Comparison of ENCODE assay signal across 17 cellular contexts in the genomic region with DNA sequence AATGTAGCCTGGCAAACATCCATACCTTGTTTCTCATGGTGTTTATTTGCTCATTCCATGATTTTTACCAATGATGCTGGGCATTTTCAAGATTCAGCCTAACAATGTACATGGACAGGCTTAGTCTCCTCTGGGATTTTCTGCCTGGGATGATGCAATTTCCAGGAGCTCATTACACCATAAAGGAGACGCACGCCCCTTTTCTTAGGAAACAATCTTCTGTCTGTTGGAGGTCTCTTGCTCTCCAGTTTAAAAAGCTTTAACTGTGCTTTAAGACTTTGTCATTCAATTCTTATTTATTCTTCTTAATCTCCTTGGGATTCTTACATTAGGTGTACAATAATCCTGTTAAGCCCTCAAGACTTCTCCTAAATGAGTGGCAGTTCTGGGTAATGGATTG.
DNase-seq lines count a peak whose midpoint lies in the region; ATAC-seq and TF ChIP-seq lines count a peak whose summit lies in the region.
"Had no signal": no experiment of that assay in that cellular context is flagged by ENCODE, and none has a peak within 500 bp of the region (broad histone marks: within the 10 kb centered on the region; RNA-seq: fewer than 3 reads in every experiment).

No MANE protein-coding gene starts in this region.

- no peaks in the 10 kb centered on the region for H3K27me3 Mint-ChIP-seq in activated T-cell treated with anti-CD3 and anti-CD28 coated beads, Interleukin-2, amount 50 U/mL, for 72 hours (ENCODE audit: low read depth)
- peaks cover 0 to 4% (median 0%) of the 10 kb centered on the region in 5 donors for H3K27me3 Mint-ChIP-seq in naive thymus-derived CD4-positive, alpha-beta T cell
- H3K27me3 Mint-ChIP-seq: activated naive CD4-positive, alpha-beta T cell treated with anti-CD3 and anti-CD28 coated beads, Interleukin-2, amount 10 ng/mL, durations not matched to agents 7 days and 5 days had no signal

- H3K27ac ChIP-seq in right atrium auricular region = no peak overlapping the region
- H3K27ac ChIP-seq in SJSA1 = 0 out of 2 replicates have a peak overlapping the region, but pooled peaks have one; percentile 29
- H3K27ac ChIP-seq in smooth muscle cell (ENCODE audit: low read depth) = peak overlapping the region; percentile 51
- H3K27ac ChIP-seq in substantia nigra (ENCODE audit: low read depth, low read length, poor library complexity, severe bottlenecking) = no peak overlapping the region
- no peak overlapping the region for H3K27ac ChIP-seq in naive thymus-derived CD4-positive, alpha-beta T cell (ENCODE audit: low read depth, low read length)
- H3K27ac ChIP-seq: lower lobe of right lung, ovary, Peyer's patch had no signal

- no peaks in the 10 kb centered on the region for H3K9me3 Mint-ChIP-seq in activated T-cell treated with anti-CD3 and anti-CD28 coated beads, Interleukin-2, amount 50 U/mL, for 72 hours
- H3K9me3 Mint-ChIP-seq in naive thymus-derived CD4-positive, alpha-beta T cell = peaks cover 0 to 6% (median 0%) of the 10 kb centered on the region in 11 donors
- H3K9me3 Mint-ChIP-seq: activated naive CD4-positive, alpha-beta T cell treated with anti-CD3 and anti-CD28 coated beads, Interleukin-2, amount 10 ng/mL, durations not matched to agents 7 days and 5 days had no signal

- H4K20me1 ChIP-seq in smooth muscle cell (ENCODE audit: low read depth) = no peaks in the 10 kb centered on the region

- H3K4me1 ChIP-seq in right atrium auricular region (peaks cover 0 to 4% of the 10 kb centered on the region in 2 donors), SJSA1 (replicated peaks) (peaks cover 21% of the 10 kb centered on the region), smooth muscle cell (ENCODE audit: low read depth) (peaks cover 30% of the 10 kb centered on the region)
- no peaks in the 10 kb centered on the region for H3K4me1 ChIP-seq in naive thymus-derived CD4-positive, alpha-beta T cell (ENCODE audit: control insufficient read depth in 2 of 2, insufficient read depth in 2 of 2, low read length in 2 of 2)

- H3K36me3 Mint-ChIP-seq in activated T-cell treated with anti-CD3 and anti-CD28 coated beads, Interleukin-2, amount 50 U/mL, for 72 hours (ENCODE audit: insufficient read depth in 2 of 2) = no peaks in the 10 kb centered on the region
- H3K36me3 Mint-ChIP-seq in naive thymus-derived CD4-positive, alpha-beta T cell = peaks cover 0 to 2% (median 0%) of the 10 kb centered on the region in 5 donors
- H3K36me3 Mint-ChIP-seq: activated naive CD4-positive, alpha-beta T cell treated with anti-CD3 and anti-CD28 coated beads, Interleukin-2, amount 10 ng/mL, durations not matched to agents 7 days and 5 days had no signal

- WGBS in smooth muscle cell (ENCODE audit: low lambda C conversion rate) = 20% methylated on average over 2 of the region's 2 CpGs

- no peak overlapping the region for H3K27ac Mint-ChIP-seq in activated T-cell treated with anti-CD3 and anti-CD28 coated beads, Interleukin-2, amount 50 U/mL, for 72 hours
- H3K27ac Mint-ChIP-seq in naive thymus-derived CD4-positive, alpha-beta T cell = no peak overlapping the region
- H3K27ac Mint-ChIP-seq: activated naive CD4-positive, alpha-beta T cell treated with anti-CD3 and anti-CD28 coated beads, Interleukin-2, amount 10 ng/mL, durations not matched to agents 7 days and 5 days had no signal

- H3K79me2 ChIP-seq in smooth muscle cell (ENCODE audit: low read depth) = no peaks in the 10 kb centered on the region

- POLR2A ChIA-PET in naive thymus-derived CD4-positive, alpha-beta T cell (lab: Charles Lee) = interaction anchor here (0.6 kb wide), 1 partner anchor 11 kb away, joined by 3 read pairs; no protein-coding TSS in a partner anchor

- DNase-seq in Right ventricle myocardium inferior (ENCODE audit: missing footprints) (no peak), right atrium auricular region (ENCODE audit: low spot score) (no peak), SJSA1 (ENCODE audit: low read depth in 1 of 2, low spot score in 2 of 2) (peak in 1 of 2 experiments; percentile 29), fibroblast of the conjunctiva (ENCODE audit: low read depth) (peak; percentile 77), smooth muscle cell (lab: John Stamatoyannopoulos, UW; ENCODE audit: unreplicated experiment) (no peak), substantia nigra (lab: John Stamatoyannopoulos, UW) (no peak)
- no peak for DNase-seq in activated T-cell treated with anti-CD3 and anti-CD28 coated beads, Interleukin-2, amount 50 U/mL, for 72 hours
- DNase-seq in naive thymus-derived CD4-positive, alpha-beta T cell = no peak
- DNase-seq: activated CD8-positive, alpha-beta memory T cell treated with anti-CD3 and anti-CD28 coated beads for 24 hours; activated naive CD4-positive, alpha-beta T cell treated with anti-CD3 and anti-CD28 coated beads, Interleukin-2, amount 10 ng/mL, durations not matched to agents 7 days and 5 days; dermis blood vessel endothelial cell; heart right ventricle; lower lobe of right lung; MG63; Peyer's patch had no signal

- no peak for TF ChIP-seq CTCF in right atrium auricular region (IDR thresholded peaks at IDR 0.05)
- no peak for TF ChIP-seq CTCF in smooth muscle cell (IDR thresholded peaks at IDR 0.05; ENCODE audit: borderline replicate concordance, insufficient read depth, poor library complexity, severe bottlenecking)

- H3K4me3 Mint-ChIP-seq in activated T-cell treated with anti-CD3 and anti-CD28 coated beads, Interleukin-2, amount 50 U/mL, for 72 hours = no peak overlapping the region
- no peak overlapping the region for H3K4me3 Mint-ChIP-seq in naive thymus-derived CD4-positive, alpha-beta T cell
- H3K4me3 Mint-ChIP-seq: activated naive CD4-positive, alpha-beta T cell treated with anti-CD3 and anti-CD28 coated beads, Interleukin-2, amount 10 ng/mL, durations not matched to agents 7 days and 5 days had no signal

- no peaks in the 10 kb centered on the region for H3K9me3 ChIP-seq in right atrium auricular region
- H3K9me3 ChIP-seq in SJSA1 (replicated peaks) = no peaks in the 10 kb centered on the region
- no peaks in the 10 kb centered on the region for H3K9me3 ChIP-seq in smooth muscle cell (replicated peaks; ENCODE audit: low read depth)
- H3K9me3 ChIP-seq in naive thymus-derived CD4-positive, alpha-beta T cell (ENCODE audit: control insufficient read depth in 2 of 3, low read length in 3 of 3) = no peaks in the 10 kb centered on the region
- H3K9me3 ChIP-seq: heart right ventricle, lower lobe of right lung, MG63, ovary, Peyer's patch, uterus had no signal

- H3K4me2 ChIP-seq in smooth muscle cell = peak overlapping the region; percentile 53

- H3K9ac ChIP-seq in smooth muscle cell (ENCODE audit: low read depth) = no peak overlapping the region

- H2AFZ ChIP-seq in smooth muscle cell (ENCODE audit: low read depth) = peak overlapping the region; percentile 84

- H3K4me3 ChIP-seq in right atrium auricular region (no peak overlapping the region), SJSA1 (no peak overlapping the region), smooth muscle cell (no peak overlapping the region)
- no peak overlapping the region for H3K4me3 ChIP-seq in naive thymus-derived CD4-positive, alpha-beta T cell (ENCODE audit: low read length)
- H3K4me3 ChIP-seq: heart right ventricle, lower lobe of right lung, MG63, ovary, Peyer's patch, uterus had no signal

- intact Hi-C loops in Right ventricle myocardium inferior (cut with DNase I) = no loop called here
- intact Hi-C loops in naive thymus-derived CD4-positive, alpha-beta T cell (cut with micrococcal nuclease) = no loop called here

- no peaks in the 10 kb centered on the region for H3F3A ChIP-seq in smooth muscle cell (ENCODE audit: low read depth)

- ATAC-seq in Right ventricle myocardium inferior = peak; percentile 79
- ATAC-seq in activated T-cell treated with anti-CD3 and anti-CD28 coated beads, Interleukin-2, amount 50 U/mL, for 72 hours (replicated peaks in 1 of 2) = no peak
- no peak for ATAC-seq in naive thymus-derived CD4-positive, alpha-beta T cell
- ATAC-seq: lower lobe of right lung had no signal

- CTCF ChIA-PET in naive thymus-derived CD4-positive, alpha-beta T cell (lab: Charles Lee) = no interaction called here

- no peaks in the 10 kb centered on the region for H3K27me3 ChIP-seq in right atrium auricular region
- H3K27me3 ChIP-seq in SJSA1 (replicated peaks) = no peaks in the 10 kb centered on the region
- no peaks in the 10 kb centered on the region for H3K27me3 ChIP-seq in smooth muscle cell (ENCODE audit: low read depth)
- no peaks in the 10 kb centered on the region for H3K27me3 ChIP-seq in naive thymus-derived CD4-positive, alpha-beta T cell (ENCODE audit: control insufficient read depth in 2 of 2, insufficient read depth in 2 of 2, low read length in 2 of 2)
- H3K27me3 ChIP-seq: heart right ventricle, MG63, ovary, Peyer's patch, uterus had no signal

- H3K36me3 ChIP-seq in right atrium auricular region (no peaks in the 10 kb centered on the region), SJSA1 (no peaks in the 10 kb centered on the region), smooth muscle cell (ENCODE audit: low read depth) (no peaks in the 10 kb centered on the region)
- H3K36me3 ChIP-seq in naive thymus-derived CD4-positive, alpha-beta T cell (ENCODE audit: control insufficient read depth in 2 of 3, insufficient read depth in 3 of 3, low read length in 3 of 3) = no peaks in the 10 kb centered on the region
- H3K36me3 ChIP-seq: heart right ventricle, lower lobe of right lung, MG63, ovary, Peyer's patch, uterus had no signal

- peaks cover 14% of the 10 kb centered on the region for H3K4me1 Mint-ChIP-seq in activated T-cell treated with anti-CD3 and anti-CD28 coated beads, Interleukin-2, amount 50 U/mL, for 72 hours (ENCODE audit: low read depth)
- H3K4me1 Mint-ChIP-seq in naive thymus-derived CD4-positive, alpha-beta T cell = peaks cover 4 to 20% (median 13%) of the 10 kb centered on the region in 7 donors

Comparison
In these comparisons a context has a peak if more than half of its experiments do, and no peak if none do; other contexts are left out.
1. H3K27ac ChIP-seq: peak in SJSA1 (single experiment) and smooth muscle cell (single experiment); none in right atrium auricular region (0 of 2), substantia nigra (single experiment) and naive thymus-derived CD4-positive, alpha-beta T cell (single experiment).